17 cellular contexts compared by ENCODE assay signal in the genomic region with DNA sequence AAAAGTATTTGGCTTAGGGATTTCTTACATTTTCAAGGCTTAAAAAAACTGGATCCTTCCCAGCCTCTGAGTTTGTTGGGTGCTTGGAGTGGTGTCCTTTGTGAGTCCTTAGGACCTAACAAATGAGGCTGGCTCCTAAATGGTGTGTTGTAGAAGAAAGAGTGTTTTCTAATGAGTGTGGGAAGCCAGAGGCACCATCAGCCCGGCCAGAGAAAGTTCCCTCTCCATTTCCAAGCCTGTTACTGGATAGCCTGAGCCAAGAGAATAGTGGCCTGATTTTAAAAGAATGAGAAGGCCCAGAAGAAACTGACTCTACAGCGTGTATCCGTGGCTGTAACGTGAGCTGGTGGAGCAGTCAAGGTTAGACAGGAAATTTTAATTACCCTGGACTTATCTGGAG. TPM values are rescaled to one million over a fixed set of nuclear protein-coding genes. Genes with fewer than 3 reads are reported as not detected.
DNase-seq lines count a peak whose midpoint lies in the region; ATAC-seq, FAIRE-seq and TF ChIP-seq lines count a peak whose summit lies in the region.
"Had no signal": no experiment of that assay in that cellular context is flagged by ENCODE, and none has a peak within 500 bp of the region (broad histone marks: within the 10 kb centered on the region; RNA-seq: fewer than 3 reads in every experiment).

No MANE protein-coding gene starts in this region.

- H3K27me3 ChIP-seq in spleen (replicated peaks in 1 of 7) = peaks cover 0 to 43% (median 25%) of the 10 kb centered on the region in 7 donors

- H3K36me3 Mint-ChIP-seq in brain = no peaks in the 10 kb centered on the region
- H3K36me3 Mint-ChIP-seq: CD14-positive monocyte had no signal

- TF ChIP-seq CTCF in brain (conservative IDR thresholded peaks at IDR 0.05) (no peak), kidney (IDR thresholded peaks at IDR 0.05; ENCODE audit: borderline replicate concordance, extremely low read depth, insufficient read depth) (no peak), spleen (IDR thresholded peaks at IDR 0.05 in 8 of 11, conservative IDR thresholded peaks at IDR 0.05 in 3 of 11) (no peak)

- H3K4me3 ChIP-seq in kidney (ENCODE audit: low read length in 2 of 2) = peak overlapping the region in 1 of 2 donors; percentile 11
- no peak overlapping the region for H3K4me3 ChIP-seq in spleen
- H3K4me3 ChIP-seq: K562 had no signal

- no peak for TF ChIP-seq POLR2A in spleen (IDR thresholded peaks at IDR 0.05)

- H3K4me1 ChIP-seq in kidney (ENCODE audit: control insufficient read depth in 1 of 2, insufficient read depth in 1 of 2, low read depth in 1 of 2, low read length in 2 of 2) (peaks cover 22 to 38% of the 10 kb centered on the region in 2 donors), spleen (peaks cover 3 to 87% (median 35%) of the 10 kb centered on the region in 6 donors)

- H3K9me3 ChIP-seq in kidney (ENCODE audit: control insufficient read depth in 1 of 2, low read length in 2 of 2) = no peaks in the 10 kb centered on the region
- H3K9me3 ChIP-seq in spleen = no peaks in the 10 kb centered on the region

- H3K4me1 Mint-ChIP-seq in brain = peaks cover under 1% of the 10 kb centered on the region

- no peak for FAIRE-seq in kidney (lab: Jason Lieb, UNC)
- FAIRE-seq: K562 had no signal

- H3K27ac ChIP-seq in kidney (ENCODE audit: low read depth in 2 of 2, low read length in 2 of 2) (peak overlapping the region; percentile 51 to 59), spleen (peak overlapping the region in 5 of 8 donors; percentile 8 to 68 (median 33))
- H3K27ac ChIP-seq: RWPE1 had no signal

- H3K36me3 ChIP-seq in kidney (ENCODE audit: control insufficient read depth in 1 of 2, insufficient read depth in 2 of 2, low read length in 2 of 2) (peaks cover 5 to 12% of the 10 kb centered on the region in 2 donors), spleen (peaks cover 0 to 6% (median 0%) of the 10 kb centered on the region in 6 donors)

- peak overlapping the region in 3 of 5 experiments; percentile 44 to 49 (median 47) for H3K27ac Mint-ChIP-seq in brain
- H3K27ac Mint-ChIP-seq: CD14-positive monocyte had no signal

- peak overlapping the region in 2 of 5 experiments; percentile 31 to 55 for H3K4me3 Mint-ChIP-seq in brain

- POLR2A ChIA-PET in HEK293T (lab: Yijun Ruan, JAX) = no interaction called here

- WGBS in spleen, 5 donors = 43 to 66% (median 45%) methylated on average over 4 of the region's 4 CpGs

- peak overlapping the region in 1 of 2 donors; percentile 48 for H3K9ac ChIP-seq in kidney (ENCODE audit: low read length in 2 of 2)

- intact Hi-C loops in kidney (cut with DNase I) = no loop called here
- intact Hi-C loops in spleen (cut with DNase I; ENCODE audit: low total_unique reads) = no loop called here

- CTCF ChIA-PET in HEK293T (lab: Yijun Ruan, JAX) = no interaction called here

- H3K27me3 Mint-ChIP-seq in brain = peaks cover 22% of the 10 kb centered on the region

- DNase-seq in G401 (ENCODE audit: low spot score) (peak; percentile 10), kidney (no peak), spleen (no peak), HEK293T (ENCODE audit: extremely low spot score) (no peak)
- DNase-seq in activated T-cell treated with anti-CD3 and anti-CD28 coated beads, Interleukin-2, amount 50 U/mL, for 1 hour = no peak
- DNase-seq: DMS 273 treated with DMSO at 0.1 percent for 48 hours, MV-4-11, NCI-H1417, NCI-H187 treated with DMSO at 0.1 percent for 48 hours, NCI-H2171 treated with DMSO at 0.1 percent for 48 hours, NCI-H774 had no signal

- no peak for ATAC-seq in HG03565 (IDR thresholded peaks at IDR 0.05; ENCODE audit: unreplicated experiment)
- ATAC-seq in GM18873 (IDR thresholded peaks at IDR 0.05; ENCODE audit: low FRiP score, unreplicated experiment) = no peak
- ATAC-seq: K562 had no signal

- in situ Hi-C loops in G401 (cut with HindIII; ENCODE audit: low sequenced_read_pairs) = no loop called here

- peaks cover 0 to 8% (median 2%) of the 10 kb centered on the region in 5 experiments for H3K9me3 Mint-ChIP-seq in brain

TF ChIP-seq in HEK293T, 16 proteins besides CTCF, POLR2A, EP300 and RAD21:
- TF ChIP-seq FOXM1 (IDR thresholded peaks at IDR 0.05; ENCODE audit: borderline replicate concordance) = no peak
- no peak for TF ChIP-seq ZNF384 (IDR thresholded peaks at IDR 0.05)
- TF ChIP-seq SUZ12 (IDR thresholded peaks at IDR 0.05) = no peak
- no peak for TF ChIP-seq NFRKB (IDR thresholded peaks at IDR 0.05)
- TF ChIP-seq HDGF (IDR thresholded peaks at IDR 0.05; ENCODE audit: borderline replicate concordance) = no peak
- TF ChIP-seq BHLHE40 (IDR thresholded peaks at IDR 0.05; ENCODE audit: borderline replicate concordance) = no peak
- TF ChIP-seq FOXA1 (IDR thresholded peaks at IDR 0.05) = no peak
- TF ChIP-seq LEF1 (IDR thresholded peaks at IDR 0.05; ENCODE audit: borderline replicate concordance) = no peak
- TF ChIP-seq TARDBP (IDR thresholded peaks at IDR 0.05) = no peak

RNA-seq across cellular contexts. Expression of a gene that starts 4.4 kb away (rescaled TPM):
- 2.4 and 4.2 TPM in 2 replicates for total RNA-seq in G401 (2014; rRNA removed; shearing (Covaris generic))
- polyA plus RNA-seq in brain (ENCODE audit: insufficient read depth, low read depth, low replicate concordance) = 263 TPM
- total RNA-seq in kidney = 129 TPM
- polyA plus RNA-seq in kidney (ENCODE audit: insufficient read depth, low read depth, low replicate concordance) = 280 TPM
- total RNA-seq in spleen = 10 to 100 TPM; 19.8 to 96.2 (median 46.6) TPM
- 10 to 100 TPM; 13.6 to 50.5 (median 19.2) TPM for polyA plus RNA-seq in spleen
- polyA plus RNA-seq: CD14-positive monocyte had no signal

RNA-seq across cellular contexts. Expression of a gene that starts 59.3 kb away (rescaled TPM):
- total RNA-seq in G401 (2014; rRNA removed; shearing (Covaris generic)) = 26.7 and 33.3 TPM in 2 replicates
- 20.8 TPM for polyA plus RNA-seq in brain (ENCODE audit: insufficient read depth, low read depth, low replicate concordance)
- 79.8 TPM for total RNA-seq in kidney
- polyA plus RNA-seq in kidney (ENCODE audit: insufficient read depth, low read depth, low replicate concordance) = 13.5 TPM
- 100 to 1,000 TPM in 3 of 7 donors, 10 to 100 TPM in 4; 73.0 to 116 (median 100.0) TPM for total RNA-seq in spleen
- polyA plus RNA-seq in spleen = 10 to 100 TPM in 1 of 3 donors, 1 to 10 TPM in 2; 7.3 to 18.5 (median 9.2) TPM
